26 cellular contexts compared by ENCODE assay signal in genomic region chr13:44626176-44626575, GRCh38.
"Had no signal": no experiment of that assay in that cellular context is flagged by ENCODE, and none has a peak within 500 bp of the region (broad histone marks: within the 10 kb centered on the region; RNA-seq: fewer than 3 reads in every experiment).

No MANE protein-coding gene starts in this region.

- H3K27me3 ChIP-seq: colonic mucosa, gastrocnemius medialis, heart right ventricle, left lung had no signal

- H3K9me3 ChIP-seq: colonic mucosa, esophagus squamous epithelium, gastrocnemius medialis, left lung, lower lobe of right lung, mucosa of descending colon had no signal

- DNase-seq: colonic mucosa; cortex of kidney; effector CD8-positive, alpha-beta T cell; effector memory CD8-positive, alpha-beta T cell; endodermal cell; erythroblast; esophagus squamous epithelium; foreskin fibroblast; foreskin melanocyte; gastrocnemius medialis; glutamatergic neuron; head of caudate nucleus; heart right ventricle; hippocampal formation; left cardiac atrium; left lung; left ventricle myocardium superior; lower lobe of right lung; mesenchymal stem cell; mucosa of descending colon; naive B cell had no signal

- FAIRE-seq: endometrium, islet of Langerhans, keratinocyte had no signal

- H3K27ac ChIP-seq: colonic mucosa, epithelial cell of prostate, esophagus squamous epithelium, gastrocnemius medialis, heart right ventricle, left lung, lower lobe of right lung had no signal

- H3K4me1 ChIP-seq: colonic mucosa, esophagus squamous epithelium, gastrocnemius medialis, left lung, lower lobe of right lung had no signal

- H3K4me3 ChIP-seq: colonic mucosa, esophagus squamous epithelium, gastrocnemius medialis, heart right ventricle, left lung, lower lobe of right lung, mucosa of descending colon had no signal

- H3K36me3 ChIP-seq: colonic mucosa, esophagus squamous epithelium, gastrocnemius medialis, heart right ventricle, left lung, lower lobe of right lung had no signal

- ATAC-seq: effector memory CD8-positive, alpha-beta T cell; esophagus mucosa; gastrocnemius medialis; heart right ventricle; left cardiac atrium; left lung; left ventricle myocardium superior; lower lobe of right lung; mucosa of descending colon had no signal
